In the genomic region with DNA sequence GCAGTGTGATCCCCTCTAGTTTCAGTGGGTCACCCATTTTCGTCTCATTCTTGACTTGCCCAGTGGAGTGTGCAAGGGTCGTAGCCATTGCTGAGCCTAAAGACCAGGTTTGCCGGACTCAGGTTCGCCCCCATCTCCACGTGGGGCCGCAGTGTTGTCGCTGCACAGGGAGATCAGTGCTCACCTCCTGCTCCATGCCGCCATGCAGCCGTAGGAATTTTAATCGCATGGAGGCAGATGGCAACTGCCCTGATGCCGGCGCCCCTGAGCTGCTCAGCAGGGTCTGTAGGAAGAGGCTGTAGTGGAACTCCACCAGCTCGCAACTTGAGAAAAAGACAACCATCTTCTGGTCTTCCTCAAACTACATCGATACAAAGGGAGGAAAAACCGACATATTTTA, we compare ENCODE assay signal across 27 cellular contexts.
"Had no signal": no experiment of that assay in that cellular context is flagged by ENCODE, and none has a peak within 500 bp of the region (broad histone marks: within the 10 kb centered on the region; RNA-seq: fewer than 3 reads in every experiment).

No MANE protein-coding gene starts in this region.

- H3K9me3 ChIP-seq: Peyer's patch had no signal

- H3K27me3 ChIP-seq: Peyer's patch had no signal

- H3K4me3 Mint-ChIP-seq: activated CD4-positive, alpha-beta T cell treated with anti-CD3 and anti-CD28 coated beads, Interleukin-2, amount 10 ng/mL, durations not matched to agents 24 days and 14 days; activated CD8-positive, alpha-beta T cell treated with anti-CD3 and anti-CD28 coated beads, Interleukin-2, amount 10 ng/mL, durations not matched to agents 7 days and 5 days; activated naive CD4-positive, alpha-beta T cell treated with anti-CD3 and anti-CD28 coated beads, Interleukin-2, amount 10 ng/mL, durations not matched to agents 7 days and 5 days; activated naive CD8-positive, alpha-beta T cell; activated naive CD8-positive, alpha-beta T cell treated with anti-CD3 and anti-CD28 coated beads, Interleukin-2, amount 50 U/mL, for 24 hours; activated T-cell treated with anti-CD3 and anti-CD28 coated beads, Interleukin-2, amount 50 U/mL, for 24 hours; activated T-helper 1 cell treated with anti-CD3 and anti-CD28 coated beads, Interleukin-12 subunit alpha, Interleukin-12 subunit beta, Interleukin-2, Interleukin-4 antibody, amounts not matched to agents 30 ng/mL and 10 ng/mL and 1 ng/mL, durations not matched to agents 14 hours and 24 hours and 36 hours; brain; T-cell had no signal

- H3K4me1 ChIP-seq: Peyer's patch had no signal

- H3K27me3 Mint-ChIP-seq: activated CD4-positive, alpha-beta T cell treated with anti-CD3 and anti-CD28 coated beads, Interleukin-2, amount 10 ng/mL, durations not matched to agents 24 days and 14 days; activated naive CD4-positive, alpha-beta T cell treated with anti-CD3 and anti-CD28 coated beads, Interleukin-2, amount 10 ng/mL, durations not matched to agents 7 days and 5 days; activated naive CD8-positive, alpha-beta T cell; activated naive CD8-positive, alpha-beta T cell treated with anti-CD3 and anti-CD28 coated beads, Interleukin-2, amount 50 U/mL, for 24 hours; activated T-cell treated with anti-CD3 and anti-CD28 coated beads, Interleukin-2, amount 50 U/mL, for 24 hours; brain; T-cell had no signal

- H3K4me3 ChIP-seq: Peyer's patch had no signal

- H3K9me3 Mint-ChIP-seq: activated CD4-positive, alpha-beta T cell treated with anti-CD3 and anti-CD28 coated beads, Interleukin-2, amount 10 ng/mL, durations not matched to agents 24 days and 14 days; activated naive CD4-positive, alpha-beta T cell treated with anti-CD3 and anti-CD28 coated beads, Interleukin-2, amount 10 ng/mL, durations not matched to agents 7 days and 5 days; activated naive CD8-positive, alpha-beta T cell treated with anti-CD3 and anti-CD28 coated beads, Interleukin-2, amount 50 U/mL, for 24 hours; activated T-cell treated with anti-CD3 and anti-CD28 coated beads, Interleukin-2, amount 50 U/mL, for 24 hours; activated T-helper 1 cell treated with anti-CD3 and anti-CD28 coated beads, Interleukin-12 subunit alpha, Interleukin-12 subunit beta, Interleukin-2, Interleukin-4 antibody, amounts not matched to agents 30 ng/mL and 10 ng/mL and 1 ng/mL, durations not matched to agents 14 hours and 24 hours and 36 hours; brain; T-cell had no signal

- H3K27ac Mint-ChIP-seq: activated CD4-positive, alpha-beta T cell treated with anti-CD3 and anti-CD28 coated beads, Interleukin-2, amount 10 ng/mL, durations not matched to agents 24 days and 14 days; activated CD8-positive, alpha-beta T cell treated with anti-CD3 and anti-CD28 coated beads, Interleukin-2, amount 10 ng/mL, durations not matched to agents 7 days and 5 days; activated naive CD4-positive, alpha-beta T cell treated with anti-CD3 and anti-CD28 coated beads, Interleukin-2, amount 10 ng/mL, durations not matched to agents 7 days and 5 days; activated naive CD8-positive, alpha-beta T cell; activated naive CD8-positive, alpha-beta T cell treated with anti-CD3 and anti-CD28 coated beads, Interleukin-2, amount 50 U/mL, for 24 hours; activated T-cell treated with anti-CD3 and anti-CD28 coated beads, Interleukin-2, amount 50 U/mL, for 24 hours; activated T-helper 1 cell treated with anti-CD3 and anti-CD28 coated beads, Interleukin-12 subunit alpha, Interleukin-12 subunit beta, Interleukin-2, Interleukin-4 antibody, amounts not matched to agents 30 ng/mL and 10 ng/mL and 1 ng/mL, durations not matched to agents 14 hours and 24 hours and 36 hours; T-cell had no signal

- H3K4me1 Mint-ChIP-seq: activated naive CD4-positive, alpha-beta T cell treated with anti-CD3 and anti-CD28 coated beads, Interleukin-2, amount 10 ng/mL, durations not matched to agents 7 days and 5 days; brain; T-cell had no signal

- H3K27ac ChIP-seq: KMS-11, Peyer's patch had no signal

- DNase-seq: activated CD4-positive, alpha-beta T cell treated with anti-CD3 and anti-CD28 coated beads, Interleukin-2, amount 10 ng/mL, durations not matched to agents 24 days and 14 days; activated CD4-positive, alpha-beta T cell treated with anti-CD3 and anti-CD28 coated beads, Interleukin-2, amount 50 U/mL, for 48 hours; activated CD8-positive, alpha-beta T cell treated with anti-CD3 and anti-CD28 coated beads, Interleukin-2, amount 10 ng/mL, durations not matched to agents 7 days and 5 days; activated naive CD4-positive, alpha-beta T cell treated with anti-CD3 and anti-CD28 coated beads, Interleukin-2, amount 10 ng/mL, durations not matched to agents 7 days and 5 days; activated naive CD8-positive, alpha-beta T cell treated with anti-CD3 and anti-CD28 coated beads, Interleukin-2, amount 50 U/mL, for 24 hours; activated T-cell treated with anti-CD3 and anti-CD28 coated beads, Interleukin-2, amount 50 U/mL, for 24 hours; anterior cingulate cortex; cerebellar nuclear complex; MM.1S; MV-4-11; NCI-H1436 treated with DMSO at 0.1 percent for 48 hours; NCI-H2029; NCI-H345; NCI-H526 treated with DMSO at 0.1 percent for 48 hours; NK-92 treated with Interleukin-12 subunit alpha and Interleukin-12 subunit beta, amount 100 ng/mL, for 24 hours; PC-3; Peyer's patch; RPMI8226; SHP77 treated with DMSO at 0.1 percent for 48 hours; T-cell; T-helper 2 cell; T-helper 9 cell had no signal

- ATAC-seq: activated CD8-positive, alpha-beta T cell treated with anti-CD3 and anti-CD28 coated beads, Interleukin-2, amount 10 ng/mL, durations not matched to agents 7 days and 5 days; activated naive CD8-positive, alpha-beta T cell treated with anti-CD3 and anti-CD28 coated beads, Interleukin-2, amount 50 U/mL, for 24 hours; PC-3; SK-N-SH treated with all-trans-retinoic acid at 6 μM for 48 hours; T-cell had no signal
